ENCODE assay signal across 1 cellular context in the genomic region with DNA sequence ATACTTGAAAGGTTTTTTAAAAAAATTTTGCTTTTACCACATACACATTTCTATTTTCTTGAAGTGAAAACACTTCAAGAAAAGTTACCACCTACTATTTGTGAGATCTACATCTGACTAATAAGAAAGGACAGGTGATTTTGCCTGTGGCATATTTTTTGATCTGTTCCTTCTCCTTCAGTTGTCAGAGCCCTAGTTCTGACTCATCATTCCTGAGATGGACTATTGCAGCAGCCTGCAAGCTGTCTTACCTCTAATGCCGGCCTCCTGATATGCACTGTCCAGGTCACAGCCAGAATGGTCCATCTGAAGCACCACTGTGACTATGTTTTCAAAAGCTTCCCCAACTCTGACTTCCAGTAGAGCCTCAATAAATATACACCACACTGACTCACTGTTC.
A peak's percentile ranks its signal among the peaks of the same experiment; 100 is the strongest.
TF ChIP-seq lines count a peak whose summit lies in the region.

No MANE protein-coding gene starts in this region.

TF ChIP-seq in IMR-90, 13 proteins besides CTCF, POLR2A, EP300 and RAD21:
- TF ChIP-seq RFX5 (IDR thresholded peaks at IDR 0.05; ENCODE audit: low read depth, low read length) = no peak
- 0 out of 2 replicates have a peak, but pooled peaks have one; percentile 8 for TF ChIP-seq CEBPB (IDR thresholded peaks at IDR 0.05; ENCODE audit: low read depth, low read length)
